ENCODE assay signal across 8 cellular contexts in the genomic region with DNA sequence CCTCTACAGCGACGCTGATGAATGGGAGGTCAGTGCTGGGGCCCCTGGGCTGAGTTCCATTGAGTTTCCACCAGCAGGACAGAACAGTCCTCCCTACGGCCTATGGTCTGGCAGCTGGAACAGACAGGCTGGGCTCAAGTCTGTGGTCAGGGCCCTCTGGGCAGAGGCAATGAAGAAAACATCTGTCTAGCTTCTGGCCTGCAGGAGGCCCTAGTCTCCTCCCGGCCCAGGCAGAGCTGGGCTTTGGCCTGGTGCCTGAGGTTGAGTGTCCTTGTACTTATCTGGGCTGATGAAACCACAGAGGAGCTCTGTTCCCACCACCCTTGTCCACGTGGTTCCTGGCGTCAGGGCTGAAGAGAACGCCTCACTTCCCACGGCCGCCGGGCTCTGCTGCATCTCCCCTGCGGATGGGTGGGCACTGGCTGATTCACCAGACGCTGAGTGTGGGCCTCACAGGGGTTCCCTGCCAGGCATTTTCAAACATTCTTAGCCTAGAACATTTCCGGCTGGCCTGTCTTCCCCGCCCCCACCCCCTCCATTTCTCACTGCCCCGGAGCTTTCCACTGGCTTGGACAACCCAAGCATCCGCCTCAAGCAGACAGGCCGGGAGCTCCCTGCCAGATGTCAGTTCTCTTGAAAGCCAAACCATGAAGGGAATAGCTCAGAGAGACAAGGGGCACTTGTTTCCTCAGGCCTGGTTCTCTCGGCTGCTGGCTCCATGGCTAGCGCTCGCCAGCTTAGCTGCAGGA. TPM values are rescaled to one million over a fixed set of nuclear protein-coding genes. Genes with fewer than 3 reads are reported as not detected.
DNase-seq lines count a peak whose midpoint lies in the region; ATAC-seq, FAIRE-seq and TF ChIP-seq lines count a peak whose summit lies in the region.

No MANE protein-coding gene starts in this region.

- peak overlapping the region; percentile 11 for H3K4me3 Mint-ChIP-seq in activated CD4-positive, alpha-beta T cell treated with anti-CD3 and anti-CD28 coated beads, Interleukin-2, amount 10 ng/mL, durations not matched to agents 7 days and 5 days

- peak; percentile 83 for TF ChIP-seq CTCF in brain microvascular endothelial cell (IDR thresholded peaks at IDR 0.05; ENCODE audit: low read depth, low read length, missing control alignments)
- TF ChIP-seq CTCF in kidney (IDR thresholded peaks at IDR 0.05; ENCODE audit: borderline replicate concordance, extremely low read depth, insufficient read depth): no peak

- H3K36me3 Mint-ChIP-seq in activated CD4-positive, alpha-beta T cell treated with anti-CD3 and anti-CD28 coated beads, Interleukin-2, amount 10 ng/mL, durations not matched to agents 7 days and 5 days (ENCODE audit: low read depth): peaks cover 6% of the 10 kb centered on the region

- H3K4me3 ChIP-seq in brain microvascular endothelial cell (ENCODE audit: low read depth, low read length) (no peak overlapping the region), kidney (ENCODE audit: low read length in 2 of 2) (no peak overlapping the region)
- no peak overlapping the region for H3K4me3 ChIP-seq in effector memory CD4-positive, alpha-beta T cell (ENCODE audit: insufficient read depth, low read depth, low read length, poor library complexity, severe bottlenecking)

- H3K9me3 Mint-ChIP-seq in activated CD4-positive, alpha-beta T cell treated with anti-CD3 and anti-CD28 coated beads, Interleukin-2, amount 10 ng/mL, durations not matched to agents 7 days and 5 days: no peaks in the 10 kb centered on the region

- peak overlapping the region in 1 of 2 donors; percentile 31 for H3K9ac ChIP-seq in kidney (ENCODE audit: low read length in 2 of 2)

- POLR2A ChIA-PET in activated CD4-positive, alpha-beta T cell treated with anti-CD3 and anti-CD28 coated beads, Interleukin-2, amount 10 ng/mL, durations not matched to agents 7 days and 5 days (lab: Charles Lee): interaction anchor here (0.6 to 1.3 kb wide), 5 partner anchors 20 to 161 kb away, joined by 3 to 7 read pairs (median 3); a partner anchor contains a TSS

- H3K27me3 ChIP-seq in brain microvascular endothelial cell (replicated peaks): no peaks in the 10 kb centered on the region
- no peaks in the 10 kb centered on the region for H3K27me3 ChIP-seq in effector memory CD4-positive, alpha-beta T cell (replicated peaks; ENCODE audit: control insufficient read depth, insufficient read depth, low read length, poor library complexity, severe bottlenecking)

- peak overlapping the region; percentile 87 for H3K27ac Mint-ChIP-seq in activated CD4-positive, alpha-beta T cell treated with anti-CD3 and anti-CD28 coated beads, Interleukin-2, amount 10 ng/mL, durations not matched to agents 7 days and 5 days

- peaks cover 71% of the 10 kb centered on the region for H3K4me1 Mint-ChIP-seq in activated CD4-positive, alpha-beta T cell treated with anti-CD3 and anti-CD28 coated beads, Interleukin-2, amount 10 ng/mL, durations not matched to agents 7 days and 5 days

- H3K27ac ChIP-seq in brain microvascular endothelial cell (peak overlapping the region; percentile 90), kidney (ENCODE audit: low read depth in 2 of 2, low read length in 2 of 2) (peak overlapping the region; percentile 61 to 85)
- H3K27ac ChIP-seq in effector memory CD4-positive, alpha-beta T cell (ENCODE audit: insufficient read depth, low read length, poor library complexity, severe bottlenecking): no peak overlapping the region

- intact Hi-C loops in kidney (cut with DNase I): no loop called here

- DNase-seq in activated CD4-positive, alpha-beta T cell treated with anti-CD3 and anti-CD28 coated beads, Interleukin-2, amount 10 ng/mL, durations not matched to agents 7 days and 5 days: no peak
- DNase-seq in activated CD4-positive, alpha-beta T cell treated with anti-CD3 and anti-CD28 coated beads for 48 hours: no peak
- DNase-seq in NCI-H2029 (lab: John Stamatoyannopoulos, UW) (peak; percentile 81), brain microvascular endothelial cell (peak; percentile 100), kidney (peak; percentile 98), smooth muscle cell of the brain vasculature (ENCODE audit: low read depth, low spot score) (peak; percentile 100)
- no peak for DNase-seq in effector memory CD4-positive, alpha-beta T cell

- peaks cover 20 to 39% of the 10 kb centered on the region in 2 donors for H3K4me1 ChIP-seq in kidney (ENCODE audit: control insufficient read depth in 1 of 2, insufficient read depth in 1 of 2, low read depth in 1 of 2, low read length in 2 of 2)
- H3K4me1 ChIP-seq in effector memory CD4-positive, alpha-beta T cell (ENCODE audit: control insufficient read depth, insufficient read depth, low read length, poor library complexity, severe bottlenecking): peaks cover 16% of the 10 kb centered on the region

- H3K36me3 ChIP-seq in brain microvascular endothelial cell (replicated peaks) (no peaks in the 10 kb centered on the region), kidney (ENCODE audit: control insufficient read depth in 1 of 2, insufficient read depth in 2 of 2, low read length in 2 of 2) (no peaks in the 10 kb centered on the region)
- H3K36me3 ChIP-seq in effector memory CD4-positive, alpha-beta T cell (ENCODE audit: control insufficient read depth, insufficient read depth, low read length): no peaks in the 10 kb centered on the region

- no peak for FAIRE-seq in kidney (lab: Jason Lieb, UNC)

- H3K27me3 Mint-ChIP-seq in activated CD4-positive, alpha-beta T cell treated with anti-CD3 and anti-CD28 coated beads, Interleukin-2, amount 10 ng/mL, durations not matched to agents 7 days and 5 days: no peaks in the 10 kb centered on the region

- H3K9me3 ChIP-seq in kidney (ENCODE audit: control insufficient read depth in 1 of 2, low read length in 2 of 2): no peaks in the 10 kb centered on the region
- no peaks in the 10 kb centered on the region for H3K9me3 ChIP-seq in effector memory CD4-positive, alpha-beta T cell (ENCODE audit: control insufficient read depth, low read length)

- ATAC-seq in HG02623 (IDR thresholded peaks at IDR 0.05; ENCODE audit: unreplicated experiment): peak; percentile 14

- in situ Hi-C loops in brain microvascular endothelial cell (cut with HindIII; ENCODE audit: low pct_ligation_motif_present, low sequenced_read_pairs): no loop called here

- CTCF ChIA-PET in activated CD4-positive, alpha-beta T cell treated with anti-CD3 and anti-CD28 coated beads, Interleukin-2, amount 10 ng/mL, durations not matched to agents 7 days and 5 days (lab: Charles Lee): interaction anchor here (0.6 to 3.3 kb wide), 29 partner anchors 9 to 741 kb away, joined by 3 to 32 read pairs (median 5); a partner anchor contains a TSS

RNA-seq across cellular contexts. Expression of a gene that starts 20.3 kb away (rescaled TPM):
- 10 to 100 TPM; 19.6 to 20.7 TPM for total RNA-seq in activated CD4-positive, alpha-beta T cell treated with anti-CD3 and anti-CD28 coated beads, Interleukin-2, amount 10 ng/mL, durations not matched to agents 7 days and 5 days
- 16.3 TPM for total RNA-seq in kidney
- 25.3 TPM for polyA plus RNA-seq in kidney (ENCODE audit: insufficient read depth, low read depth, low replicate concordance)

RNA-seq across cellular contexts. Expression of a gene that starts 48.3 kb away (rescaled TPM):
- total RNA-seq in activated CD4-positive, alpha-beta T cell treated with anti-CD3 and anti-CD28 coated beads, Interleukin-2, amount 10 ng/mL, durations not matched to agents 7 days and 5 days: 1 to 10 TPM; 2.0 to 3.0 TPM
- total RNA-seq in kidney: 13.4 TPM
- polyA plus RNA-seq in kidney (ENCODE audit: insufficient read depth, low read depth, low replicate concordance): 29.5 TPM

Comparison
In these comparisons a context has a peak if more than half of its experiments do, and no peak if none do; other contexts are left out.
1. DNase-seq: peak in NCI-H2029 (single experiment), brain microvascular endothelial cell (single experiment), kidney (single experiment) and smooth muscle cell of the brain vasculature (single experiment); none in activated CD4-positive, alpha-beta T cell treated with anti-CD3 and anti-CD28 coated beads, Interleukin-2, amount 10 ng/mL, durations not matched to agents 7 days and 5 days (single experiment), activated CD4-positive, alpha-beta T cell treated with anti-CD3 and anti-CD28 coated beads for 48 hours (single experiment) and effector memory CD4-positive, alpha-beta T cell (0 of 3).